ENCODE assay signal across 8 cellular contexts in the genomic region with DNA sequence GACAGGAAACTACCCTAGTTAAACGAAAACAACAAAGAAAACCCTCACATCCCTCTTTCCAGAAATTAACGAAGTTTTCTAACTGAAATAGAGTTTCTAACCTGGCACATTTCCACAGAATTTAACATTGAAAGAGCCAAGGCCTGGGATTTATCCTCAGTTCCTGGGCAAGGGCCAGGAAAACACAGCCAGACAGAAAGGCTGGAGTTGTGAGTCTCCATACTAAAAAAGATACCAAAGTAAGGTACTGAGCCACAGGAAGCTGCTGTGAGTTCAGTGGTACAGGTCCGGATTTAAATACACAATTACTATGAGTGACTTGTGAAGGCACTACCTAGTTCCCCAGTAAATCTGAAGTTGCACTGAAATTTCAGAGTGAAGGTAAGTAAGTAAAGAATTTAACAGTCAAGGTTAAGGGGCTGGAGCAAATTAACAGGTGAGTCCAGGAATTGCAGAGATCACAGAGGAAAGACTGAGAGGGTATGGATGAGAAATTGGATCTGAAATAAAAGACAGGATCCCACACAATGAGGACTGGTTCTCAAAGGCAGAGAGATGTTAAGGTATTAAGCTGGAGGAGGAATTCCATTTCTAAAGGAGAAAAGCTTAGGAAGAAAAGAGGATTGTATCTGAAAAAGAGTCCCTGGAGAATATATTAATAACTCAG. TPM values are rescaled to one million over a fixed set of nuclear protein-coding genes. Genes with fewer than 3 reads are reported as not detected.
A peak's percentile ranks its signal among the peaks of the same experiment; 100 is the strongest.
DNase-seq lines count a peak whose midpoint lies in the region; ATAC-seq, FAIRE-seq and TF ChIP-seq lines count a peak whose summit lies in the region.

No MANE protein-coding gene starts in this region.

- DNase-seq in CD4-positive, alpha-beta T cell: no peak
- peak; percentile 21 for DNase-seq in NCI-H446 treated with DMSO at 0.1 percent for 48 hours (lab: John Stamatoyannopoulos, UW)
- no peak for DNase-seq in colonic mucosa
- no peak for DNase-seq in vagina (ENCODE audit: extremely low spot score in 2 of 2)
- no peak for DNase-seq in GM12891 (ENCODE audit: insufficient read length, low spot score)

- intact Hi-C loops in CD4-positive, alpha-beta T cell (cut with DNase I, micrococcal nuclease): loop anchor here (1.0 to 5.0 kb wide), 3 partner anchors 30 to 1585 kb away; a partner anchor contains a TSS
- intact Hi-C loops in colonic mucosa (cut with DNase I): loop anchor here (5.0 kb wide), 1 partner anchor 40 kb away; a partner anchor contains a TSS
- intact Hi-C loops in vagina (cut with DNase I): no loop called here

- H3K9ac ChIP-seq in colonic mucosa (ENCODE audit: low read depth in 2 of 2, low read length in 2 of 2): peak overlapping the region; percentile 44 to 70

- TF ChIP-seq POLR2A in vagina (IDR thresholded peaks at IDR 0.05): no peak
- no peak for TF ChIP-seq POLR2A in GM12891 (IDR thresholded peaks at IDR 0.05; ENCODE audit: low read depth, low read length)

- CTCF ChIA-PET in CD4-positive, alpha-beta T cell (lab: Charles Lee): interaction anchor here (3.8 kb wide), 1 partner anchor 30 kb away, joined by 19 read pairs; a partner anchor contains a TSS

- peak overlapping the region; percentile 76 for H3K27ac ChIP-seq in CD4-positive, alpha-beta T cell (ENCODE audit: low read depth, low read length)
- H3K27ac ChIP-seq in colonic mucosa: peak overlapping the region; percentile 90
- peak overlapping the region; percentile 48 for H3K27ac ChIP-seq in mesodermal cell (ENCODE audit: low read depth, low read length, severe bottlenecking)
- H3K27ac ChIP-seq in vagina: peak overlapping the region; percentile 95

- 48 to 57% methylated on average over 2 to 3 of the region's 3 CpGs for WGBS in mesodermal cell (ENCODE audit: insufficient coverage in 2 of 2), 2 experiments

- peaks cover 76% of the 10 kb centered on the region for H3K4me1 Mint-ChIP-seq in CD4-positive, alpha-beta T cell (ENCODE audit: low read depth)

- POLR2A ChIA-PET in CD4-positive, alpha-beta T cell (lab: Charles Lee): interaction anchor here (1.0 to 8.8 kb wide), 20 partner anchors 9 to 132 kb away, joined by 3 to 213 read pairs (median 13); a partner anchor contains a TSS

- no peaks in the 10 kb centered on the region for H3K36me3 ChIP-seq in colonic mucosa
- H3K36me3 ChIP-seq in mesodermal cell (ENCODE audit: control insufficient read depth, insufficient read depth, low read length): peaks cover 22% of the 10 kb centered on the region
- H3K36me3 ChIP-seq in vagina: no peaks in the 10 kb centered on the region

- no peak for ATAC-seq in CD4-positive, alpha-beta T cell (ENCODE audit: poor library complexity)
- ATAC-seq in GM21447 (IDR thresholded peaks at IDR 0.05; ENCODE audit: unreplicated experiment) (no peak), HG02970 (IDR thresholded peaks at IDR 0.05; ENCODE audit: low FRiP score, unreplicated experiment) (no peak)

- H3K27me3 Mint-ChIP-seq in CD4-positive, alpha-beta T cell: no peaks in the 10 kb centered on the region

- no peaks in the 10 kb centered on the region for H3K9me3 ChIP-seq in CD4-positive, alpha-beta T cell (ENCODE audit: control insufficient read depth, low read length)
- H3K9me3 ChIP-seq in colonic mucosa: no peaks in the 10 kb centered on the region
- no peaks in the 10 kb centered on the region for H3K9me3 ChIP-seq in mesodermal cell (ENCODE audit: control insufficient read depth, low read length)
- no peaks in the 10 kb centered on the region for H3K9me3 ChIP-seq in vagina

- peak overlapping the region; percentile 87 for H3K27ac Mint-ChIP-seq in CD4-positive, alpha-beta T cell

- H3K4me1 ChIP-seq in colonic mucosa: peaks cover 13% of the 10 kb centered on the region
- peaks cover 20% of the 10 kb centered on the region for H3K4me1 ChIP-seq in mesodermal cell (ENCODE audit: control insufficient read depth, insufficient read depth, low read length, poor library complexity, severe bottlenecking)
- H3K4me1 ChIP-seq in vagina: peaks cover 63% of the 10 kb centered on the region

- H3K4me3 ChIP-seq in colonic mucosa (peak overlapping the region; percentile 74), mesodermal cell (ENCODE audit: extremely low read depth, insufficient read depth, low read length, poor library complexity, severe bottlenecking) (peak overlapping the region; percentile 69), vagina (peak overlapping the region; percentile 66 to 98)

- TF ChIP-seq CTCF in CD4-positive, alpha-beta T cell (IDR thresholded peaks at IDR 0.05): no peak
- TF ChIP-seq CTCF in colonic mucosa (IDR thresholded peaks at IDR 0.05): no peak
- TF ChIP-seq CTCF in vagina (IDR thresholded peaks at IDR 0.05): no peak

- H3K36me3 Mint-ChIP-seq in CD4-positive, alpha-beta T cell (ENCODE audit: low read depth): peaks cover 32% of the 10 kb centered on the region

- peak overlapping the region; percentile 96 for H3K4me3 Mint-ChIP-seq in CD4-positive, alpha-beta T cell

- H3K27me3 ChIP-seq in CD4-positive, alpha-beta T cell (ENCODE audit: control insufficient read depth, insufficient read depth, low read length): no peaks in the 10 kb centered on the region
- H3K27me3 ChIP-seq in colonic mucosa (peaks cover 21% of the 10 kb centered on the region), vagina (no peaks in the 10 kb centered on the region)

- FAIRE-seq in GM12891 (lab: Jason Lieb, UNC): no peak

- H3K9me3 Mint-ChIP-seq in CD4-positive, alpha-beta T cell: no peaks in the 10 kb centered on the region

TF ChIP-seq in GM12891, 5 proteins besides CTCF, POLR2A, EP300 and RAD21:
- TF ChIP-seq SPI1 (IDR thresholded peaks at IDR 0.05; ENCODE audit: low read depth, low read length): no peak
- TF ChIP-seq POU2F2 (IDR thresholded peaks at IDR 0.05; ENCODE audit: low read depth, low read length): no peak

RNA-seq across cellular contexts. Expression of a gene that starts 0.9 kb away (rescaled TPM):
- total RNA-seq in CD4-positive, alpha-beta T cell: 10 to 100 TPM; 21.4 to 21.5 TPM
- total RNA-seq in colonic mucosa (1 to 10 TPM; 4.7 to 8.6 TPM), vagina (25.0 TPM)
- 35.9 TPM for polyA plus RNA-seq in mesodermal cell (2013, experiment 1 of 2)
- 30.4 TPM for polyA plus RNA-seq in mesodermal cell (2013, experiment 2 of 2)
- polyA plus RNA-seq in GM12891 (2012; ENCODE audit: low read depth, missing spikeins): 6.1 TPM

RNA-seq across cellular contexts. Expression of a gene that starts 7.5 kb away (rescaled TPM):
- total RNA-seq in CD4-positive, alpha-beta T cell: under 1 TPM; 0.42 to 0.47 TPM
- under 1 TPM; 0.21 to 0.44 TPM for total RNA-seq in colonic mucosa
- 1.1 TPM for polyA plus RNA-seq in mesodermal cell (2013, experiment 1 of 2)
- 0.71 TPM for polyA plus RNA-seq in mesodermal cell (2013, experiment 2 of 2)
- total RNA-seq in vagina: 1.7 TPM
- polyA plus RNA-seq in GM12891 (2012; ENCODE audit: low read depth, missing spikeins): 1.5 TPM

RNA-seq across cellular contexts. Expression of a gene that starts 7.6 kb away (rescaled TPM):
- total RNA-seq in CD4-positive, alpha-beta T cell: 10 to 100 TPM; 17.2 to 17.8 TPM
- total RNA-seq in colonic mucosa (10 to 100 TPM; 12.6 to 16.1 TPM), vagina (15.0 TPM)
- 28.8 TPM for polyA plus RNA-seq in mesodermal cell (2013, experiment 1 of 2)
- 30.3 TPM for polyA plus RNA-seq in mesodermal cell (2013, experiment 2 of 2)
- 28.2 TPM for polyA plus RNA-seq in GM12891 (2012; ENCODE audit: low read depth, missing spikeins)

RNA-seq across cellular contexts. Expression of a gene that starts 29.6 kb away (rescaled TPM):
- total RNA-seq in CD4-positive, alpha-beta T cell: 100 to 1,000 TPM; 126 to 134 TPM
- 100 to 1,000 TPM; 108 to 148 TPM for total RNA-seq in colonic mucosa
- 161 TPM for polyA plus RNA-seq in mesodermal cell (2013, experiment 1 of 2)
- 144 TPM for polyA plus RNA-seq in mesodermal cell (2013, experiment 2 of 2)
- total RNA-seq in vagina: 93.3 TPM
- polyA plus RNA-seq in GM12891 (2012; ENCODE audit: low read depth, missing spikeins): 178 TPM

RNA-seq across cellular contexts. Expression of a gene that starts 38.4 kb away (rescaled TPM):
- total RNA-seq in CD4-positive, alpha-beta T cell: 10 to 100 TPM; 11.6 to 13.2 TPM
- total RNA-seq in colonic mucosa (10 to 100 TPM; 28.2 to 31.1 TPM), vagina (23.6 TPM)
- 24.0 TPM for polyA plus RNA-seq in mesodermal cell (2013, experiment 1 of 2)
- 23.8 TPM for polyA plus RNA-seq in mesodermal cell (2013, experiment 2 of 2)
- 33.9 TPM for polyA plus RNA-seq in GM12891 (2012; ENCODE audit: low read depth, missing spikeins)
